Comparison of ENCODE assay signal across 10 cellular contexts in the genomic region with DNA sequence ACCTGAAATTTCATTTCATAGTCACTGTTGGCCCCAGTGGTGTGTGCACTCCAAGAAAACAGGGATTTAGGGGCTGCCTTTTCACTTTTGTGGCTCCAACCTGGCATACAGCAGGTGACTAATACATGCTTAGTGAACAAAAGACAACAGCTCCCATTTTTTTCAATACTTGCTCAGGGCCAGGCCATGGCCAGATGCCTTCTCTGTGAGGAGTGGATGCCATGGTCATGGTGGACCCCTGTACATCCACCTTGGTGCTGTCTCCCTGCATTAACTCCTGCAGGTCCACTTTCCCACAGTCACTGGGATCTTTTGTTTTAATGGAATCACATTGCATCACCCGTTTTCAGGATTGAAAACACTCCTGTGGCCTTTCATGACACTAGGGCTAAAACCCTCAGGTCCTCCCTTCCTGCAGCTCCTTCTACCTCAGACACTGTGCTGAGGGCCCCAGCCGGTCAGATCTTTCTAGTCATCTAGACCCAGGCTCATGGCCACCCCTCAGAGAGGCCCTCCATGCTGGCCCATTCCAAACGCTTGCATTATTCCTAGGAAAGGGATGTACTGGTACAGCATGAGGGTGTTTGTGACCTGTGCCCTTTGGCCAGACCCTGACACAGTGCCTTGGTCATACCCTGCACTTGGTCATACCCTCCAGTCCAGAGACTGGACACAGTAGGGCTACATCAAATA. TPM values are rescaled to one million over a fixed set of nuclear protein-coding genes. Genes with fewer than 3 reads are reported as not detected.
DNase-seq lines count a peak whose midpoint lies in the region; ATAC-seq and TF ChIP-seq lines count a peak whose summit lies in the region.
"Had no signal": no experiment of that assay in that cellular context is flagged by ENCODE, and none has a peak within 500 bp of the region (broad histone marks: within the 10 kb centered on the region; RNA-seq: fewer than 3 reads in every experiment).

No MANE protein-coding gene starts in this region.

- peak overlapping the region; percentile 76 to 93 (median 90) for H3K4me3 Mint-ChIP-seq in naive thymus-derived CD8-positive, alpha-beta T cell

- H3K4me1 ChIP-seq in BE2C (no peaks in the 10 kb centered on the region), Karpas-422 (ENCODE audit: low read length) (peaks cover 19% of the 10 kb centered on the region), colonic mucosa (peaks cover 9% of the 10 kb centered on the region)

- no peaks in the 10 kb centered on the region for H3K27me3 Mint-ChIP-seq in naive thymus-derived CD8-positive, alpha-beta T cell

- H3K4me1 Mint-ChIP-seq in naive thymus-derived CD8-positive, alpha-beta T cell, result peaks cover 23 to 49% (median 35%) of the 10 kb centered on the region in 4 donors

- TF ChIP-seq CTCF in BE2C (IDR thresholded peaks at IDR 0.05; ENCODE audit: low read depth, low read length) (no peak), colonic mucosa (IDR thresholded peaks at IDR 0.05) (no peak)

- H3K9ac ChIP-seq in Karpas-422 (ENCODE audit: low read length), result peak overlapping the region; percentile 89
- peak overlapping the region; percentile 62 to 79 for H3K9ac ChIP-seq in colonic mucosa (ENCODE audit: low read depth in 2 of 2, low read length in 2 of 2)

- ATAC-seq in naive thymus-derived CD8-positive, alpha-beta T cell, result no peak
- ATAC-seq in GM21381 (IDR thresholded peaks at IDR 0.05; ENCODE audit: unreplicated experiment), result no peak

- peaks cover 15% of the 10 kb centered on the region for H4K20me1 ChIP-seq in Karpas-422 (ENCODE audit: insufficient read depth, low read depth, low read length)

- H3K9me3 Mint-ChIP-seq in naive thymus-derived CD8-positive, alpha-beta T cell, result no peaks in the 10 kb centered on the region

- no peak for DNase-seq in BE2C
- no peak for DNase-seq in Karpas-422
- no peak for DNase-seq in colonic mucosa
- DNase-seq in naive thymus-derived CD8-positive, alpha-beta T cell, result no peak
- no peak for DNase-seq in central memory CD4-positive, alpha-beta T cell
- DNase-seq in cortex of kidney (lab: John Stamatoyannopoulos, UW), result no peak
- DNase-seq in islet precursor cell, result no peak
- DNase-seq: activated CD8-positive, alpha-beta memory T cell treated with anti-CD3 and anti-CD28 coated beads, Interleukin-2, amount 50 U/mL, for 48 hours; KG1 had no signal

- H3K27ac ChIP-seq in Karpas-422 (ENCODE audit: low read length) (no peak overlapping the region), colonic mucosa (no peak overlapping the region)

- intact Hi-C loops in colonic mucosa (cut with DNase I), result no loop called here

- H3K36me3 ChIP-seq in BE2C, result peaks cover 9% of the 10 kb centered on the region
- H3K36me3 ChIP-seq in Karpas-422 (ENCODE audit: insufficient read depth, low read length), result no peaks in the 10 kb centered on the region
- no peaks in the 10 kb centered on the region for H3K36me3 ChIP-seq in colonic mucosa

- peaks cover 35% of the 10 kb centered on the region for H3K79me2 ChIP-seq in Karpas-422 (ENCODE audit: low read length)

- peak overlapping the region in 9 of 10 donors; percentile 83 to 97 (median 94) for H3K27ac Mint-ChIP-seq in naive thymus-derived CD8-positive, alpha-beta T cell

- H3K36me3 Mint-ChIP-seq in naive thymus-derived CD8-positive, alpha-beta T cell, result peaks cover 0 to 10% (median 0%) of the 10 kb centered on the region in 3 donors

- H3K9me2 ChIP-seq in Karpas-422 (replicated peaks; ENCODE audit: insufficient read depth, low read length), result no peaks in the 10 kb centered on the region

- H3K9me3 ChIP-seq in BE2C (no peaks in the 10 kb centered on the region), Karpas-422 (ENCODE audit: low read length) (no peaks in the 10 kb centered on the region), colonic mucosa (no peaks in the 10 kb centered on the region)

- peak overlapping the region; percentile 99 for H3K4me2 ChIP-seq in Karpas-422 (ENCODE audit: low read depth, low read length, poor library complexity, severe bottlenecking)

- H3K27me3 ChIP-seq in BE2C (no peaks in the 10 kb centered on the region), Karpas-422 (ENCODE audit: low read length) (no peaks in the 10 kb centered on the region), colonic mucosa (no peaks in the 10 kb centered on the region)

- no peak overlapping the region for H2AFZ ChIP-seq in Karpas-422 (ENCODE audit: low read length)

- POLR2A ChIA-PET in naive thymus-derived CD8-positive, alpha-beta T cell (lab: Charles Lee), result no interaction called here

- H3K4me3 ChIP-seq in BE2C (ENCODE audit: low read depth, low read length) (peak overlapping the region; percentile 94), Karpas-422 (ENCODE audit: low read length) (peak overlapping the region; percentile 98), colonic mucosa (peak overlapping the region; percentile 88)

RNA-seq across cellular contexts. Expression of a gene that starts 1.2 kb away (rescaled TPM):
- polyA plus RNA-seq in BE2C (2012; ENCODE audit: insufficient read depth, insufficient read length, low read depth), result 245 TPM
- total RNA-seq in Karpas-422 (2014; rRNA removed; shearing (Covaris generic); ENCODE audit: low replicate concordance), result 125 and 126 TPM in 2 replicates
- 100 to 1,000 TPM in 1 of 2 donors, 10 to 100 TPM in 1; 49.6 to 114 TPM for total RNA-seq in colonic mucosa
- total RNA-seq in naive thymus-derived CD8-positive, alpha-beta T cell, result 10 to 100 TPM; 31.1 to 34.3 TPM
- 100 to 1,000 TPM; 151 to 159 (median 157) TPM for polyA plus RNA-seq in naive thymus-derived CD8-positive, alpha-beta T cell

RNA-seq across cellular contexts. Expression of a gene that starts 11.0 kb away (rescaled TPM):
- not detected for polyA plus RNA-seq in BE2C (2012; ENCODE audit: insufficient read depth, insufficient read length, low read depth)
- not detected in 2 replicates for total RNA-seq in Karpas-422 (2014; rRNA removed; shearing (Covaris generic); ENCODE audit: low replicate concordance)
- total RNA-seq in colonic mucosa, result not detected
- not detected for total RNA-seq in naive thymus-derived CD8-positive, alpha-beta T cell
- not detected for polyA plus RNA-seq in naive thymus-derived CD8-positive, alpha-beta T cell

RNA-seq across cellular contexts. Expression of a gene that starts 16.1 kb away (rescaled TPM):
- not detected for polyA plus RNA-seq in BE2C (2012; ENCODE audit: insufficient read depth, insufficient read length, low read depth)
- total RNA-seq in Karpas-422 (2014; rRNA removed; shearing (Covaris generic); ENCODE audit: low replicate concordance), result 0.25 TPM in 1 of 2 replicates, not detected in the other
- not detected for total RNA-seq in colonic mucosa
- total RNA-seq in naive thymus-derived CD8-positive, alpha-beta T cell, result under 1 TPM in 1 of 2 experiments, not detected in 1; 0.31 TPM
- polyA plus RNA-seq in naive thymus-derived CD8-positive, alpha-beta T cell, result not detected

RNA-seq across cellular contexts. Expression of a gene that starts 19.2 kb away (rescaled TPM):
- not detected for polyA plus RNA-seq in BE2C (2012; ENCODE audit: insufficient read depth, insufficient read length, low read depth)
- total RNA-seq in Karpas-422 (2014; rRNA removed; shearing (Covaris generic); ENCODE audit: low replicate concordance), result 0.37 and 0.40 TPM in 2 replicates
- not detected for total RNA-seq in colonic mucosa
- not detected for total RNA-seq in naive thymus-derived CD8-positive, alpha-beta T cell
- polyA plus RNA-seq in naive thymus-derived CD8-positive, alpha-beta T cell, result not detected

RNA-seq across cellular contexts. Expression of a gene that starts 30.8 kb away (rescaled TPM):
- polyA plus RNA-seq in BE2C (2012; ENCODE audit: insufficient read depth, insufficient read length, low read depth), result not detected
- 5.0 and 9.3 TPM in 2 replicates for total RNA-seq in Karpas-422 (2014; rRNA removed; shearing (Covaris generic); ENCODE audit: low replicate concordance)
- total RNA-seq in colonic mucosa, result 10 to 100 TPM; 12.8 to 14.6 TPM
- total RNA-seq in naive thymus-derived CD8-positive, alpha-beta T cell, result 1 to 10 TPM; 1.8 to 2.6 TPM
- polyA plus RNA-seq in naive thymus-derived CD8-positive, alpha-beta T cell, result 1 to 10 TPM in 1 of 3 donors, under 1 TPM in 2; 0.27 to 5.8 (median 0.42) TPM
